In the genomic region with DNA sequence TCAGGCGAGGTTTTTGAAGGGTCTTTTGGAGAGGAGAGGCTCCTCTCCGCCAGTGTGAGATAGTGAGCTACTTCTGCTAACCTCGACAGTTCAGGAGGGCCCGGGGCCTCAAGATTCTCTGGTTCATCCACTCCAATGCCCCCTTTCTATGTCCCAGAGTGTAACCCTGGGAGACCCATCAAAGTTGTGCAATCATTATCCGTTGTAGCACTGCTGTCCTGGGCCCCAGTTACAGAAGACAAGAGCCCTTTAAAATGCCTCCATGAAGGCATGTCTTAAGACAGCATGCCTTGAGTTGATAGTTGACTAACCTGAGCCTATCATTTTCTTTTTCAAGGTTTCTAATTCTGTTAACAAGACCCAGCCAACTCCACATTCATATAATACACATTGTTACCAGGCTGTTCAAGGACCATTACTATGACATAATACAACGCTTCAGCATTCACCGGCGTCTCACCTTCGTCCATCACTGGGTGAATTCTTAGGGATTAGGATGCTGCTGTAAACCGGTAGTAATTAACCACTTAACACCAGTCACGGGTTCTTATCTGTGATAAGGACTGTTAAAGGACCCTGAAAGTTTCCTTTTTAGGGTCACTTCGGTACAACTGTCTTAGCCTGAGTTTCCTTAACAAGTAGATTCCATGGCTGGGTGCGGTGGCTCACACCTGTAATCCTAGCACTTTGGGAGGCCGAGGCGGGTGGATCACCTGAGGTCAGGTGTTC, we compare ENCODE assay signal across 1 cellular context.
TF ChIP-seq lines count a peak whose summit lies in the region.

No MANE protein-coding gene starts in this region.

TF ChIP-seq in HCT116, 20 proteins besides CTCF, POLR2A, EP300 and RAD21 (continued from another document):
- TF ChIP-seq SRF (IDR thresholded peaks at IDR 0.05; ENCODE audit: low read depth), result no peak
- TF ChIP-seq, protein P1, sequence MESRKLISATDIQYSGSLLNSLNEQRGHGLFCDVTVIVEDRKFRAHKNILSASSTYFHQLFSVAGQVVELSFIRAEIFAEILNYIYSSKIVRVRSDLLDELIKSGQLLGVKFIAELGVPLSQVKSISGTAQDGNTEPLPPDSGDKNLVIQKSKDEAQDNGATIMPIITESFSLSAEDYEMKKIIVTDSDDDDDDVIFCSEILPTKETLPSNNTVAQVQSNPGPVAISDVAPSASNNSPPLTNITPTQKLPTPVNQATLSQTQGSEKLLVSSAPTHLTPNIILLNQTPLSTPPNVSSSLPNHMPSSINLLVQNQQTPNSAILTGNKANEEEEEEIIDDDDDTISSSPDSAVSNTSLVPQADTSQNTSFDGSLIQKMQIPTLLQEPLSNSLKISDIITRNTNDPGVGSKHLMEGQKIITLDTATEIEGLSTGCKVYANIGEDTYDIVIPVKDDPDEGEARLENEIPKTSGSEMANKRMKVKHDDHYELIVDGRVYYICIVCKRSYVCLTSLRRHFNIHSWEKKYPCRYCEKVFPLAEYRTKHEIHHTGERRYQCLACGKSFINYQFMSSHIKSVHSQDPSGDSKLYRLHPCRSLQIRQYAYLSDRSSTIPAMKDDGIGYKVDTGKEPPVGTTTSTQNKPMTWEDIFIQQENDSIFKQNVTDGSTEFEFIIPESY (IDR thresholded peaks at IDR 0.05; ENCODE audit: extremely low read depth, insufficient replicate concordance, low read length), result no peak
TF ChIP-seq in HCT116: peak in this region for 0.
